In genomic region chr5:95861221-95861857, GRCh38 we compare ENCODE assay signal across 1 cellular context.
A peak's percentile ranks its signal among the peaks of the same experiment; 100 is the strongest.
TF ChIP-seq lines count a peak whose summit lies in the region.

No MANE protein-coding gene starts in this region.

TF ChIP-seq in HepG2, 621 proteins besides CTCF, POLR2A, EP300 and RAD21 (continued from another document and continues in another):
- TF ChIP-seq SRSF4 (IDR thresholded peaks at IDR 0.05; ENCODE audit: low read depth, low read length, poor library complexity, severe bottlenecking): no peak
- TF ChIP-seq ZNF792 (CRISPR knock-in tag; IDR thresholded peaks at IDR 0.05): 0 out of 2 replicates have a peak, but pooled peaks have one; percentile 65
- TF ChIP-seq DMAP1 (CRISPR knock-in tag; IDR thresholded peaks at IDR 0.05): peak; percentile 31; the same call in 1 of the 2 replicates
- TF ChIP-seq LRRFIP1 (CRISPR knock-in tag; conservative IDR thresholded peaks at IDR 0.05): no peak
- no peak for TF ChIP-seq ZNF770 (CRISPR knock-in tag; IDR thresholded peaks at IDR 0.05)
- TF ChIP-seq SIN3A (IDR thresholded peaks at IDR 0.05; ENCODE audit: borderline replicate concordance, low read depth, low read length): peak; percentile 53; the same call in 1 of the 2 replicates
- peak; percentile 75 for TF ChIP-seq NCOA2 (CRISPR knock-in tag; IDR thresholded peaks at IDR 0.05)
- peak; percentile 88 for TF ChIP-seq ZFP37 (CRISPR knock-in tag; IDR thresholded peaks at IDR 0.05; ENCODE audit: borderline replicate concordance)
- TF ChIP-seq RAD51 (IDR thresholded peaks at IDR 0.05; ENCODE audit: borderline replicate concordance): no peak
- TF ChIP-seq ZNF34 (CRISPR knock-in tag; IDR thresholded peaks at IDR 0.05; ENCODE audit: borderline replicate concordance): 0 out of 2 replicates have a peak, but pooled peaks have one; percentile 46
- TF ChIP-seq LCORL (IDR thresholded peaks at IDR 0.05): no peak
- TF ChIP-seq LCORL (CRISPR knock-in tag; IDR thresholded peaks at IDR 0.05): peak; percentile 63
- TF ChIP-seq SATB2 (CRISPR knock-in tag; IDR thresholded peaks at IDR 0.05): no peak
- TF ChIP-seq CENPX (CRISPR knock-in tag; IDR thresholded peaks at IDR 0.05): no peak
- no peak for TF ChIP-seq SMAD1 (CRISPR knock-in tag; IDR thresholded peaks at IDR 0.05; ENCODE audit: borderline replicate concordance, low read depth)
- TF ChIP-seq SKI (IDR thresholded peaks at IDR 0.05; ENCODE audit: partially characterized antibody): peak; percentile 28
- peak; percentile 79; the same call in 1 of the 2 replicates for TF ChIP-seq ETV5 (CRISPR knock-in tag; IDR thresholded peaks at IDR 0.05; ENCODE audit: borderline replicate concordance)
- TF ChIP-seq ZNF280D (CRISPR knock-in tag; IDR thresholded peaks at IDR 0.05): peak; percentile 80
- TF ChIP-seq RFXANK (CRISPR knock-in tag; IDR thresholded peaks at IDR 0.05): no peak
- no peak for TF ChIP-seq ONECUT2 (CRISPR knock-in tag; IDR thresholded peaks at IDR 0.05)
- peak; percentile 29; the same call in 1 of the 2 replicates for TF ChIP-seq ZBTB38 (CRISPR knock-in tag; IDR thresholded peaks at IDR 0.05)
- TF ChIP-seq SALL1 (CRISPR knock-in tag; IDR thresholded peaks at IDR 0.05): peak; percentile 96
- no peak for TF ChIP-seq PRDM10 (CRISPR knock-in tag; IDR thresholded peaks at IDR 0.05; ENCODE audit: low read depth)
- no peak for TF ChIP-seq ESRRA (CRISPR knock-in tag; IDR thresholded peaks at IDR 0.05; ENCODE audit: low read depth)
- TF ChIP-seq ZIK1 (CRISPR knock-in tag; IDR thresholded peaks at IDR 0.05; ENCODE audit: borderline replicate concordance, low read depth): peak; percentile 67; the same call in 1 of the 2 replicates
- TF ChIP-seq ZNF562 (CRISPR knock-in tag; IDR thresholded peaks at IDR 0.05; ENCODE audit: borderline replicate concordance): no peak
- peak; percentile 46; the same call in 1 of the 2 replicates for TF ChIP-seq ZNF687 (CRISPR knock-in tag; IDR thresholded peaks at IDR 0.05)
- peak; percentile 94; the same call in 1 of the 2 replicates for TF ChIP-seq ZNF580 (CRISPR knock-in tag; IDR thresholded peaks at IDR 0.05; ENCODE audit: borderline replicate concordance, low read depth)
- TF ChIP-seq ATF4 (CRISPR knock-in tag; IDR thresholded peaks at IDR 0.05): 0 out of 4 replicates have a peak, but pooled peaks of 1 of the 2 experiments have one; percentile 40
- peak; percentile 58; the same call in 1 of the 2 replicates for TF ChIP-seq MXD3 (CRISPR knock-in tag; IDR thresholded peaks at IDR 0.05)
- TF ChIP-seq ZNF136 (CRISPR knock-in tag; IDR thresholded peaks at IDR 0.05; ENCODE audit: low read depth): no peak
- TF ChIP-seq MEIS2 (CRISPR knock-in tag; IDR thresholded peaks at IDR 0.05): peak; percentile 82; the same call in 1 of the 2 replicates
- no peak for TF ChIP-seq ZNF251 (CRISPR knock-in tag; IDR thresholded peaks at IDR 0.05)
- 0 out of 2 replicates have a peak, but pooled peaks have one; percentile 38 for TF ChIP-seq RXRA (CRISPR knock-in tag; IDR thresholded peaks at IDR 0.05)
- peak; percentile 42; the same call in 1 of the 2 replicates for TF ChIP-seq ZNF605 (CRISPR knock-in tag; IDR thresholded peaks at IDR 0.05)
- TF ChIP-seq DMTF1 (CRISPR knock-in tag; IDR thresholded peaks at IDR 0.05): 0 out of 2 replicates have a peak, but pooled peaks have one; percentile 4
- TF ChIP-seq ZMYM4 (CRISPR knock-in tag; IDR thresholded peaks at IDR 0.05): peak; percentile 78
- no peak; the same call in 1 of the 2 replicates for TF ChIP-seq YEATS4 (CRISPR knock-in tag; IDR thresholded peaks at IDR 0.05; ENCODE audit: borderline replicate concordance)
